Comparison of ENCODE assay signal across 15 cellular contexts in genomic region chr2:121697108-121697631, GRCh38. TPM values are rescaled to one million over a fixed set of nuclear protein-coding genes. Genes with fewer than 3 reads are reported as not detected.
DNase-seq lines count a peak whose midpoint lies in the region; ATAC-seq, FAIRE-seq and TF ChIP-seq lines count a peak whose summit lies in the region.
"Had no signal": no experiment of that assay in that cellular context is flagged by ENCODE, and none has a peak within 500 bp of the region (broad histone marks: within the 10 kb centered on the region; RNA-seq: fewer than 3 reads in every experiment).

No MANE protein-coding gene starts in this region.

- peaks cover 28% of the 10 kb centered on the region for H3K36me3 Mint-ChIP-seq in Calu3 (ENCODE audit: insufficient read depth, unreplicated experiment)
- H3K36me3 Mint-ChIP-seq in stimulated activated memory B cell treated with anti-CD40 and anti-IgM and Interleukin-4, amounts not matched to agents 10 μg/mL and 1 μg/mL and 100 μg/mL, for 72 hours = no peaks in the 10 kb centered on the region
- H3K36me3 Mint-ChIP-seq: activated naive CD8-positive, alpha-beta T cell treated with anti-CD3 and anti-CD28 coated beads, Interleukin-2, amount 10 ng/mL, durations not matched to agents 7 days and 5 days had no signal

- H3K9me1 ChIP-seq in endothelial cell of umbilical vein (replicated peaks; ENCODE audit: control insufficient read depth, extremely low read depth, insufficient read depth, low read length) = no peaks in the 10 kb centered on the region

- POLR2A ChIA-PET in PC-9 (lab: Charles Lee; ENCODE audit: unreplicated experiment) = interaction anchor here (0.5 to 0.7 kb wide), 2 partner anchors 34 to 304 kb away, joined by 4 read pairs; no protein-coding TSS in a partner anchor
- POLR2A ChIA-PET in endothelial cell of umbilical vein (lab: Charles Lee) = interaction anchor here (0.6 kb wide), 1 partner anchor 13 kb away, joined by 7 read pairs; no protein-coding TSS in a partner anchor

- no peak for TF ChIP-seq POLR2A in endothelial cell of umbilical vein (IDR thresholded peaks at IDR 0.05; ENCODE audit: low read depth, low read length)

- H3K36me3 ChIP-seq in PC-9 (ENCODE audit: low read depth) (no peaks in the 10 kb centered on the region), endothelial cell of umbilical vein (ENCODE audit: control insufficient read depth in 2 of 2, extremely low read depth in 1 of 2, insufficient read depth in 2 of 2, low read length in 2 of 2) (no peaks in the 10 kb centered on the region), parathyroid adenoma (ENCODE audit: control insufficient read depth, insufficient read depth, low read length) (no peaks in the 10 kb centered on the region)
- H3K36me3 ChIP-seq: left ventricle myocardium inferior, ovary had no signal

- H3K4me3 Mint-ChIP-seq in Calu3 (ENCODE audit: low read depth, unreplicated experiment) = peak overlapping the region; percentile 41
- no peak overlapping the region for H3K4me3 Mint-ChIP-seq in stimulated activated memory B cell treated with anti-CD40 and anti-IgM and Interleukin-4, amounts not matched to agents 10 μg/mL and 1 μg/mL and 100 μg/mL, for 72 hours
- H3K4me3 Mint-ChIP-seq: activated CD4-positive, alpha-beta T cell treated with anti-CD3 and anti-CD28 coated beads for 36 hours; activated naive CD8-positive, alpha-beta T cell treated with anti-CD3 and anti-CD28 coated beads, Interleukin-2, amount 10 ng/mL, durations not matched to agents 7 days and 5 days had no signal

- peak overlapping the region; percentile 40 for H3K4me2 ChIP-seq in PC-9
- H3K4me2 ChIP-seq in endothelial cell of umbilical vein (ENCODE audit: insufficient read depth, low read length) = no peak overlapping the region
- no peak overlapping the region for H3K4me2 ChIP-seq in parathyroid adenoma (ENCODE audit: low read length)

- no TSS peak for BruUV-seq in Calu3 (replicated peaks; lab: Mats Ljungman, UMichigan)
- no TSS peak for BruUV-seq in PC-9 (replicated peaks; lab: Mats Ljungman, UMichigan)
- no TSS peak for BruUV-seq in endothelial cell of umbilical vein (replicated peaks; lab: Mats Ljungman, UMichigan)

- no peaks in the 10 kb centered on the region for H3K27me3 Mint-ChIP-seq in Calu3 (ENCODE audit: unreplicated experiment)
- H3K27me3 Mint-ChIP-seq in stimulated activated memory B cell treated with anti-CD40 and anti-IgM and Interleukin-4, amounts not matched to agents 10 μg/mL and 1 μg/mL and 100 μg/mL, for 72 hours = peaks cover 18% of the 10 kb centered on the region
- H3K27me3 Mint-ChIP-seq: activated CD4-positive, alpha-beta T cell treated with anti-CD3 and anti-CD28 coated beads for 36 hours; activated naive CD8-positive, alpha-beta T cell treated with anti-CD3 and anti-CD28 coated beads, Interleukin-2, amount 10 ng/mL, durations not matched to agents 7 days and 5 days had no signal

- H2AFZ ChIP-seq in PC-9 (no peak overlapping the region; the same call in 1 of the 2 replicates), endothelial cell of umbilical vein (ENCODE audit: low read depth, low read length) (peak overlapping the region; percentile 56), parathyroid adenoma (peak overlapping the region; percentile 41)

- H3K4me3 ChIP-seq in PC-9 = no peak overlapping the region
- H3K4me3 ChIP-seq in endothelial cell of umbilical vein (replicated peaks in 1 of 3; ENCODE audit: insufficient read depth in 1 of 3, low read depth in 1 of 3, low read length in 3 of 3) = no peak overlapping the region
- no peak overlapping the region for H3K4me3 ChIP-seq in parathyroid adenoma (ENCODE audit: low read depth, low read length)
- H3K4me3 ChIP-seq: left ventricle myocardium inferior, ovary had no signal

- peaks cover 49% of the 10 kb centered on the region for H3F3A ChIP-seq in PC-9 (ENCODE audit: insufficient read depth, low read depth)

- H3K9me3 Mint-ChIP-seq in Calu3 (ENCODE audit: low read depth, unreplicated experiment) = no peaks in the 10 kb centered on the region
- no peaks in the 10 kb centered on the region for H3K9me3 Mint-ChIP-seq in stimulated activated memory B cell treated with anti-CD40 and anti-IgM and Interleukin-4, amounts not matched to agents 10 μg/mL and 1 μg/mL and 100 μg/mL, for 72 hours
- H3K9me3 Mint-ChIP-seq: activated naive CD8-positive, alpha-beta T cell treated with anti-CD3 and anti-CD28 coated beads, Interleukin-2, amount 10 ng/mL, durations not matched to agents 7 days and 5 days had no signal

- TF ChIP-seq CTCF in Calu3 (IDR thresholded peaks at IDR 0.05; ENCODE audit: unreplicated experiment) (no peak), PC-9 (conservative IDR thresholded peaks at IDR 0.05) (no peak), endothelial cell of umbilical vein (IDR thresholded peaks at IDR 0.05; ENCODE audit: extremely low read depth in 1 of 2, insufficient read depth in 1 of 2, low read depth in 1 of 2, low read length in 2 of 2) (no peak), parathyroid adenoma (IDR thresholded peaks at IDR 0.05) (no peak)

- H3K9me3 ChIP-seq in PC-9 (ENCODE audit: insufficient read depth, low read depth) (no peaks in the 10 kb centered on the region), endothelial cell of umbilical vein (replicated peaks; ENCODE audit: control insufficient read depth, insufficient read depth, low read length) (no peaks in the 10 kb centered on the region), parathyroid adenoma (ENCODE audit: control insufficient read depth, low read length) (no peaks in the 10 kb centered on the region)
- H3K9me3 ChIP-seq: left ventricle myocardium inferior, ovary had no signal

- no peak overlapping the region for H3K9ac ChIP-seq in endothelial cell of umbilical vein (replicated peaks; ENCODE audit: extremely low read depth, insufficient read depth, low read length)
- H3K9ac ChIP-seq in parathyroid adenoma = no peak overlapping the region

- H3K79me2 ChIP-seq in PC-9 (ENCODE audit: low read depth) = no peaks in the 10 kb centered on the region
- H3K79me2 ChIP-seq in endothelial cell of umbilical vein (ENCODE audit: control insufficient read depth, insufficient read depth, low read length) = no peaks in the 10 kb centered on the region
- H3K79me2 ChIP-seq in parathyroid adenoma = no peaks in the 10 kb centered on the region

- H3K27me3 ChIP-seq in PC-9 (ENCODE audit: insufficient read depth, low read depth) (no peaks in the 10 kb centered on the region), endothelial cell of umbilical vein (ENCODE audit: control insufficient read depth in 2 of 2, insufficient read depth in 2 of 2, low read length in 2 of 2) (no peaks in the 10 kb centered on the region), parathyroid adenoma (ENCODE audit: control insufficient read depth, insufficient read depth, low read length) (no peaks in the 10 kb centered on the region)
- H3K27me3 ChIP-seq: ovary had no signal

- ATAC-seq in stimulated activated memory B cell treated with anti-CD40 and anti-IgM and Interleukin-4, amounts not matched to agents 10 μg/mL and 1 μg/mL and 100 μg/mL, for 72 hours = no peak
- ATAC-seq in GM19452 (IDR thresholded peaks at IDR 0.05; ENCODE audit: unreplicated experiment) (no peak), Right ventricle myocardium inferior (no peak)
- ATAC-seq: activated CD4-positive, alpha-beta T cell treated with anti-CD3 and anti-CD28 coated beads for 36 hours; stimulated activated naive CD8-positive, alpha-beta T cell treated with anti-CD3 and anti-CD28 coated beads, Interleukin-15, Interleukin-2, amounts not matched to agents 100 U/mL and 50 U/mL, for 24 hours had no signal

- intact Hi-C loops in Calu3 (cut with micrococcal nuclease; ENCODE audit: unreplicated experiment) = no loop called here
- intact Hi-C loops in PC-9 (cut with micrococcal nuclease; ENCODE audit: unreplicated experiment) = loop anchor here (1.0 kb wide), 1 partner anchor 48 kb away; the partner anchor contains the start of gene CLASP1
- intact Hi-C loops in endothelial cell of umbilical vein (cut with micrococcal nuclease) = no loop called here
- intact Hi-C loops in Right ventricle myocardium inferior (cut with DNase I) = no loop called here

- FAIRE-seq in endothelial cell of umbilical vein (lab: Jason Lieb, UNC) = peak; percentile 71

- H3K27ac ChIP-seq in PC-9 (peak overlapping the region; percentile 49), endothelial cell of umbilical vein (ENCODE audit: insufficient read depth, low read depth, low read length) (no peak overlapping the region), parathyroid adenoma (peak overlapping the region; percentile 20)
- H3K27ac ChIP-seq: left ventricle myocardium inferior, ovary had no signal

- H3K4me1 ChIP-seq in PC-9 (replicated peaks; ENCODE audit: insufficient read depth) = peaks cover 60% of the 10 kb centered on the region
- H3K4me1 ChIP-seq in endothelial cell of umbilical vein (ENCODE audit: control insufficient read depth, extremely low read depth, insufficient read depth, low read length) = peaks cover 21% of the 10 kb centered on the region
- H3K4me1 ChIP-seq in parathyroid adenoma = peaks cover 9% of the 10 kb centered on the region

- H4K20me1 ChIP-seq in PC-9 (ENCODE audit: insufficient read depth) = no peaks in the 10 kb centered on the region
- no peaks in the 10 kb centered on the region for H4K20me1 ChIP-seq in endothelial cell of umbilical vein (replicated peaks; ENCODE audit: control insufficient read depth, extremely low read depth, insufficient read depth, low read length)

- H3K9me2 ChIP-seq in PC-9 (ENCODE audit: insufficient read depth) = no peaks in the 10 kb centered on the region

- CTCF ChIA-PET in Calu3 (lab: Charles Lee) = interaction anchor here (0.6 to 1.3 kb wide), 2 partner anchors 11 to 167 kb away, joined by 7 to 10 read pairs; no protein-coding TSS in a partner anchor
- CTCF ChIA-PET in PC-9 (lab: Charles Lee) = no interaction called here
- CTCF ChIA-PET in endothelial cell of umbilical vein (lab: Charles Lee) = interaction anchor here (1.6 kb wide), 1 partner anchor 295 kb away, joined by 3 read pairs; no protein-coding TSS in a partner anchor

- DNase-seq in Calu3 = peak; percentile 65
- peak; percentile 53 to 79 for DNase-seq in PC-9
- DNase-seq in endothelial cell of umbilical vein (ENCODE audit: low read depth, low spot score) = peak; percentile 50
- no peak for DNase-seq in Right ventricle myocardium inferior (ENCODE audit: missing footprints)
- DNase-seq: activated CD4-positive, alpha-beta T cell treated with anti-CD3 and anti-CD28 coated beads for 36 hours; activated naive CD8-positive, alpha-beta T cell treated with anti-CD3 and anti-CD28 coated beads, Interleukin-2, amount 10 ng/mL, durations not matched to agents 7 days and 5 days; COR-L47; left ventricle myocardium inferior; NCI-H1436 treated with DMSO at 0.1 percent for 48 hours; ovary; stimulated activated CD4-positive, alpha-beta T cell treated with anti-CD3 and anti-CD28 coated beads, Interleukin-4, amount 100 ng/mL, for 1 hour; stimulated activated naive CD8-positive, alpha-beta T cell treated with anti-CD3 and anti-CD28 coated beads, Interleukin-15, Interleukin-2, amounts not matched to agents 100 U/mL and 50 U/mL, for 24 hours had no signal

- H3K27ac Mint-ChIP-seq in Calu3 (ENCODE audit: unreplicated experiment) = peak overlapping the region; percentile 99
- no peak overlapping the region for H3K27ac Mint-ChIP-seq in stimulated activated memory B cell treated with anti-CD40 and anti-IgM and Interleukin-4, amounts not matched to agents 10 μg/mL and 1 μg/mL and 100 μg/mL, for 72 hours
- H3K27ac Mint-ChIP-seq: activated CD4-positive, alpha-beta T cell treated with anti-CD3 and anti-CD28 coated beads for 36 hours had no signal

- dilution Hi-C loops in endothelial cell of umbilical vein (cut with MboI; ENCODE audit: extremely low pct_ligation_motif_present, low sequenced_read_pairs) = no loop called here

- peaks cover 59% of the 10 kb centered on the region for H3K4me1 Mint-ChIP-seq in Calu3 (ENCODE audit: low read depth, unreplicated experiment)
- peaks cover 13% of the 10 kb centered on the region for H3K4me1 Mint-ChIP-seq in stimulated activated memory B cell treated with anti-CD40 and anti-IgM and Interleukin-4, amounts not matched to agents 10 μg/mL and 1 μg/mL and 100 μg/mL, for 72 hours

RNA-seq across cellular contexts. Expression of gene NIFK, which starts 39.5 kb away (rescaled TPM):
- total RNA-seq in Calu3 (2022) (82.9 and 95.2 TPM in 2 replicates), PC-9 (2021) (48.1 and 75.9 TPM in 2 replicates), endothelial cell of umbilical vein (56.2 and 59.7 TPM in 2 replicates), Right ventricle myocardium inferior (18.3 TPM)
- 8.1 and 10.7 TPM in 2 replicates for polyA plus RNA-seq in endothelial cell of umbilical vein
- polyA plus RNA-seq in endothelial cell of umbilical vein (2011; cell fraction: cytosol; rRNA removed) = 12.1 and 14.9 TPM in 2 replicates
- polyA plus RNA-seq in endothelial cell of umbilical vein (2011; cell fraction: nucleus; rRNA removed) = 13.0 and 15.6 TPM in 2 replicates
- 53.4 and 68.3 TPM in 2 replicates for polyA plus RNA-seq in endothelial cell of umbilical vein (2012)
- polyA minus RNA-seq in endothelial cell of umbilical vein = 9.0 and 9.5 TPM in 2 replicates
- 15.5 TPM for polyA minus RNA-seq in endothelial cell of umbilical vein (2011; cell fraction: cytosol; rRNA and poly(A)+ RNA removed)
- polyA minus RNA-seq in endothelial cell of umbilical vein (2011; cell fraction: nucleus; rRNA and poly(A)+ RNA removed) = 3.3 and 5.9 TPM in 2 replicates

RNA-seq across cellular contexts. Expression of gene CLASP1, which starts 47.9 kb away (rescaled TPM):
- total RNA-seq in Calu3 (2022) (54.3 and 59.7 TPM in 2 replicates), PC-9 (2021) (61.8 and 83.5 TPM in 2 replicates), endothelial cell of umbilical vein (54.8 and 57.9 TPM in 2 replicates), Right ventricle myocardium inferior (66.3 TPM)
- polyA plus RNA-seq in endothelial cell of umbilical vein = 6.9 and 10.0 TPM in 2 replicates
- polyA plus RNA-seq in endothelial cell of umbilical vein (2011; cell fraction: cytosol; rRNA removed) = 9.4 and 9.7 TPM in 2 replicates
- 35.8 and 39.1 TPM in 2 replicates for polyA plus RNA-seq in endothelial cell of umbilical vein (2011; cell fraction: nucleus; rRNA removed)
- polyA plus RNA-seq in endothelial cell of umbilical vein (2012) = 31.0 and 32.9 TPM in 2 replicates
- 70.2 and 73.8 TPM in 2 replicates for polyA minus RNA-seq in endothelial cell of umbilical vein
- 8.1 TPM for polyA minus RNA-seq in endothelial cell of umbilical vein (2011; cell fraction: cytosol; rRNA and poly(A)+ RNA removed)
- polyA minus RNA-seq in endothelial cell of umbilical vein (2011; cell fraction: nucleus; rRNA and poly(A)+ RNA removed) = 151 and 184 TPM in 2 replicates

RNA-seq across cellular contexts. Expression of gene TSN, which starts 58.3 kb away (rescaled TPM):
- total RNA-seq in Calu3 (2022) (125 and 142 TPM in 2 replicates), PC-9 (2021) (69.8 and 70.4 TPM in 2 replicates), endothelial cell of umbilical vein (76.1 and 79.8 TPM in 2 replicates), Right ventricle myocardium inferior (32.1 TPM)
- 24.6 and 33.2 TPM in 2 replicates for polyA plus RNA-seq in endothelial cell of umbilical vein
- polyA plus RNA-seq in endothelial cell of umbilical vein (2011; cell fraction: cytosol; rRNA removed) = 40.6 and 42.6 TPM in 2 replicates
- polyA plus RNA-seq in endothelial cell of umbilical vein (2011; cell fraction: nucleus; rRNA removed) = 17.9 and 26.3 TPM in 2 replicates
- polyA plus RNA-seq in endothelial cell of umbilical vein (2012) = 47.8 and 67.8 TPM in 2 replicates
- 42.2 and 45.0 TPM in 2 replicates for polyA minus RNA-seq in endothelial cell of umbilical vein
- polyA minus RNA-seq in endothelial cell of umbilical vein (2011; cell fraction: cytosol; rRNA and poly(A)+ RNA removed) = 28.1 TPM
- polyA minus RNA-seq in endothelial cell of umbilical vein (2011; cell fraction: nucleus; rRNA and poly(A)+ RNA removed) = 23.9 and 38.6 TPM in 2 replicates
